8 cellular contexts compared by ENCODE assay signal in genomic region chr7:28062197-28062988, GRCh38.
DNase-seq lines count a peak whose midpoint lies in the region; ATAC-seq and TF ChIP-seq lines count a peak whose summit lies in the region.

No MANE protein-coding gene starts in this region.

- peaks cover 34% of the 10 kb centered on the region for H3K27me3 Mint-ChIP-seq in activated T-helper 2 cell treated with anti-CD3 and anti-CD28 coated beads, Interferon-gamma antibody, Interleukin-2, Interleukin-4, amounts not matched to agents 10 μg/mL and 5 μg/mL and 100 μg/mL, durations not matched to agents 14 hours and 24 hours and 36 hours (ENCODE audit: low read depth)

- H3K27ac Mint-ChIP-seq in activated T-helper 2 cell treated with anti-CD3 and anti-CD28 coated beads, Interferon-gamma antibody, Interleukin-2, Interleukin-4, amounts not matched to agents 10 μg/mL and 5 μg/mL and 100 μg/mL, durations not matched to agents 14 hours and 24 hours and 36 hours: no peak overlapping the region

- intact Hi-C loops in Panc1 (cut with micrococcal nuclease; ENCODE audit: unreplicated experiment): no loop called here
- intact Hi-C loops in activated T-helper 2 cell treated with anti-CD3 and anti-CD28 coated beads, Interferon-gamma antibody, Interleukin-2, Interleukin-4, amounts not matched to agents 10 μg/mL and 5 μg/mL and 100 μg/mL, durations not matched to agents 14 hours and 24 hours and 36 hours (cut with micrococcal nuclease): loop anchor here (2.0 kb wide), 1 partner anchor 16 kb away; no protein-coding TSS in a partner anchor

- H3K36me3 ChIP-seq in Panc1 (ENCODE audit: control insufficient read depth, insufficient read depth, low read length) (no peaks in the 10 kb centered on the region), cardiac muscle cell (no peaks in the 10 kb centered on the region)

- H3K4me1 ChIP-seq in Panc1 (ENCODE audit: control insufficient read depth, insufficient read depth, low read length) (peaks cover 43% of the 10 kb centered on the region), cardiac muscle cell (ENCODE audit: low read depth) (no peaks in the 10 kb centered on the region)

- no peaks in the 10 kb centered on the region for H3K36me3 Mint-ChIP-seq in activated T-helper 2 cell treated with anti-CD3 and anti-CD28 coated beads, Interferon-gamma antibody, Interleukin-2, Interleukin-4, amounts not matched to agents 10 μg/mL and 5 μg/mL and 100 μg/mL, durations not matched to agents 14 hours and 24 hours and 36 hours (ENCODE audit: low read depth)

- ATAC-seq in GM19328 (IDR thresholded peaks at IDR 0.05; ENCODE audit: unreplicated experiment): peak; percentile 76
- ATAC-seq in Panc1: peak; percentile 96
- ATAC-seq in HG02763 (IDR thresholded peaks at IDR 0.05; ENCODE audit: unreplicated experiment): no peak

- no peaks in the 10 kb centered on the region for H3K27me3 ChIP-seq in Panc1 (ENCODE audit: control insufficient read depth, insufficient read depth, low read length)
- H3K27me3 ChIP-seq in cardiac muscle cell: no peaks in the 10 kb centered on the region

- in situ Hi-C loops in Panc1 (cut with HindIII; ENCODE audit: low pct_unique_long_range_greater_than_20kb, low sequenced_read_pairs): no loop called here

- no peak overlapping the region for H3K4me3 Mint-ChIP-seq in activated T-helper 2 cell treated with anti-CD3 and anti-CD28 coated beads, Interferon-gamma antibody, Interleukin-2, Interleukin-4, amounts not matched to agents 10 μg/mL and 5 μg/mL and 100 μg/mL, durations not matched to agents 14 hours and 24 hours and 36 hours (ENCODE audit: low read depth)

- peaks cover 13% of the 10 kb centered on the region; the same call in 1 of the 2 replicates for H3K9me3 ChIP-seq in Panc1 (ENCODE audit: control insufficient read depth, insufficient read depth, low read depth, low read length)
- H3K9me3 ChIP-seq in cardiac muscle cell (ENCODE audit: low read depth): no peaks in the 10 kb centered on the region

- H3K4me3 ChIP-seq in Panc1 (ENCODE audit: low read depth in 2 of 2, low read length in 2 of 2): no peak overlapping the region
- H3K4me3 ChIP-seq in cardiac muscle cell: no peak overlapping the region

- H3K27ac ChIP-seq in Panc1 (ENCODE audit: low read length) (peak overlapping the region; percentile 79), cardiac muscle cell (no peak overlapping the region)

- CTCF ChIA-PET in Panc1 (lab: Charles Lee): interaction anchor here (0.5 to 2.2 kb wide), 13 partner anchors 9 to 230 kb away, joined by 3 to 26 read pairs (median 7); no protein-coding TSS in a partner anchor

- BruUV-seq in Panc1 (replicated peaks; lab: Mats Ljungman, UMichigan): no TSS peak

- H3K4me1 Mint-ChIP-seq in activated T-helper 2 cell treated with anti-CD3 and anti-CD28 coated beads, Interferon-gamma antibody, Interleukin-2, Interleukin-4, amounts not matched to agents 10 μg/mL and 5 μg/mL and 100 μg/mL, durations not matched to agents 14 hours and 24 hours and 36 hours (ENCODE audit: low read depth): no peaks in the 10 kb centered on the region

- POLR2A ChIA-PET in Panc1 (lab: Charles Lee): interaction anchor here (0.6 to 0.8 kb wide), 3 partner anchors 13 to 58 kb away, joined by 3 to 16 read pairs (median 3); no protein-coding TSS in a partner anchor

- TF ChIP-seq CTCF in Panc1 (IDR thresholded peaks at IDR 0.05): peak; percentile 92
- TF ChIP-seq CTCF in cardiac muscle cell (IDR thresholded peaks at IDR 0.05; ENCODE audit: low read depth, low read length): peak; percentile 85

- H3K9me3 Mint-ChIP-seq in activated T-helper 2 cell treated with anti-CD3 and anti-CD28 coated beads, Interferon-gamma antibody, Interleukin-2, Interleukin-4, amounts not matched to agents 10 μg/mL and 5 μg/mL and 100 μg/mL, durations not matched to agents 14 hours and 24 hours and 36 hours: no peaks in the 10 kb centered on the region

- DNase-seq in AML-193 (lab: John Stamatoyannopoulos, UW): peak; percentile 77 to 79
- peak; percentile 65 for DNase-seq in LHCN-M2 (ENCODE audit: low read depth)
- peak; percentile 43 for DNase-seq in Panc1 (ENCODE audit: low read depth, low spot score)
- DNase-seq in activated T-helper 2 cell treated with anti-CD3 and anti-CD28 coated beads, Interferon-gamma antibody, Interleukin-2, Interleukin-4, amounts not matched to agents 10 μg/mL and 5 μg/mL and 100 μg/mL, durations not matched to agents 14 hours and 24 hours and 36 hours (ENCODE audit: low spot score): peak; percentile 22
- peak; percentile 82 to 85 for DNase-seq in cardiac muscle cell (ENCODE audit: low read depth in 1 of 2, low spot score in 1 of 2)
- peak; percentile 21 for DNase-seq in putamen (ENCODE audit: low spot score)

Comparison
In these comparisons a context has a peak if more than half of its experiments do, and no peak if none do; other contexts are left out.
1. DNase-seq: peak in every context shown above with its lines; median percentile 84 in cardiac muscle cell; 78 in AML-193; 65 in LHCN-M2; 43 in Panc1; 22 in activated T-helper 2 cell treated with anti-CD3 and anti-CD28 coated beads, Interferon-gamma antibody, Interleukin-2, Interleukin-4, amounts not matched to agents 10 μg/mL and 5 μg/mL and 100 μg/mL, durations not matched to agents 14 hours and 24 hours and 36 hours; 21 in putamen.